9 cellular contexts compared by ENCODE assay signal in the genomic region with DNA sequence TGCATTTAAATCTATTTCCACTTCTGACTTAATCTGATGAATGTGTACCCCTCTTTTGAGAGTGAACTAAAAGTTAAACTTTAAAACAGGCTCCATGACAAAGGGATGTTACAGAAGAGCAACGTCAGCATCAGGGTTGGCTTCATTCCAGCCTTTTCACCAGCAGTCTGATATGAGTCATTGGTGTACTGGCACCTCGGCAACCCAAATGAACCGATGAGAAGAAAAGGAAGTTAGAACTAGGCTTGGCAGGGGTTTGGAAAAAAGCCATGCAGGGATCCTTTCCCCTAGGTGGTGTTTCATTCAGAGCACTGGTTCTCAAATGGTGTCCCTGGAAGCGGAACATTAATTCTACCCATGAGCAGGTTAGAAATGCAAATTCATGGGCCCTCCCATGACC. TPM values are rescaled to one million over a fixed set of nuclear protein-coding genes. Genes with fewer than 3 reads are reported as not detected.
DNase-seq lines count a peak whose midpoint lies in the region; ATAC-seq and TF ChIP-seq lines count a peak whose summit lies in the region.
"Had no signal": no experiment of that assay in that cellular context is flagged by ENCODE, and none has a peak within 500 bp of the region (broad histone marks: within the 10 kb centered on the region; RNA-seq: fewer than 3 reads in every experiment).

No MANE protein-coding gene starts in this region.

- ATAC-seq in GM23338 (no peak), HG03439 (IDR thresholded peaks at IDR 0.05; ENCODE audit: unreplicated experiment) (no peak), GM19324 (IDR thresholded peaks at IDR 0.05; ENCODE audit: low FRiP score, unreplicated experiment) (no peak)
- ATAC-seq: activated CD8-positive, alpha-beta T cell treated with anti-CD3 and anti-CD28 coated beads for 36 hours had no signal

- H3K36me3 ChIP-seq in GM23338 (ENCODE audit: insufficient read depth) (peaks cover 10% of the 10 kb centered on the region), esophagus muscularis mucosa (no peaks in the 10 kb centered on the region), H7 (replicated peaks; ENCODE audit: control insufficient read depth, insufficient read depth, low read length) (no peaks in the 10 kb centered on the region), esophagus squamous epithelium (no peaks in the 10 kb centered on the region)

- no peak overlapping the region for H3K4me3 Mint-ChIP-seq in GM23338
- H3K4me3 Mint-ChIP-seq: activated CD8-positive, alpha-beta T cell treated with anti-CD3 and anti-CD28 coated beads for 36 hours had no signal

- no peaks in the 10 kb centered on the region for H3K79me2 ChIP-seq in GM23338 (replicated peaks; ENCODE audit: insufficient read depth)

- peaks cover 6% of the 10 kb centered on the region; the same call in 1 of the 3 replicates for H3K4me1 Mint-ChIP-seq in GM23338

- peaks cover 4% of the 10 kb centered on the region for H3K27me3 Mint-ChIP-seq in GM23338 (ENCODE audit: insufficient read depth, low read depth, poor library complexity)

- no peak for TF ChIP-seq POLR2A in esophagus muscularis mucosa (IDR thresholded peaks at IDR 0.05; ENCODE audit: low read depth)
- TF ChIP-seq POLR2A in esophagus squamous epithelium (IDR thresholded peaks at IDR 0.05): no peak

- H3K27ac ChIP-seq in GM23338 (ENCODE audit: low read depth) (no peak overlapping the region), esophagus muscularis mucosa (replicated peaks in 1 of 4) (no peak overlapping the region), esophagus squamous epithelium (no peak overlapping the region)

- H3K4me3 ChIP-seq in GM23338 (no peak overlapping the region), esophagus muscularis mucosa (no peak overlapping the region), H7 (ENCODE audit: insufficient read depth, low read depth, low read length) (no peak overlapping the region), esophagus squamous epithelium (no peak overlapping the region)

- H2AFZ ChIP-seq in GM23338: 0 out of 2 replicates have a peak overlapping the region, but pooled peaks have one; percentile 39

- H3K36me3 Mint-ChIP-seq in GM23338 (ENCODE audit: low read depth): peaks cover 18% of the 10 kb centered on the region; the same call in 2 of the 3 replicates

- H3K27me3 ChIP-seq in GM23338 (ENCODE audit: insufficient read depth) (no peaks in the 10 kb centered on the region), esophagus muscularis mucosa (no peaks in the 10 kb centered on the region), H7 (ENCODE audit: control insufficient read depth, insufficient read depth, low read length) (no peaks in the 10 kb centered on the region), esophagus squamous epithelium (no peaks in the 10 kb centered on the region)

- peak; percentile 27 for DNase-seq in AG08395 (ENCODE audit: low spot score)
- no peak for DNase-seq in GM23338 (ENCODE audit: low spot score)
- peak; percentile 56 for DNase-seq in OCI-M1 (lab: John Stamatoyannopoulos, UW)
- peak; percentile 72 for DNase-seq in esophagus muscularis mucosa (ENCODE audit: extremely low spot score)
- DNase-seq in H7: no peak
- no peak for DNase-seq in esophagus squamous epithelium (lab: John Stamatoyannopoulos, UW)
- DNase-seq: activated CD8-positive, alpha-beta T cell treated with anti-CD3 and anti-CD28 coated beads for 36 hours had no signal

- intact Hi-C loops in esophagus muscularis mucosa (cut with DNase I) (no loop called here), esophagus squamous epithelium (cut with DNase I) (no loop called here)

- no peak for TF ChIP-seq EP300 in esophagus muscularis mucosa (IDR thresholded peaks at IDR 0.05)

- no peak overlapping the region for H3K4me2 ChIP-seq in GM23338

- TF ChIP-seq CTCF in GM23338 (conservative IDR thresholded peaks at IDR 0.05; ENCODE audit: low read depth in 2 of 2) (no peak), esophagus muscularis mucosa (IDR thresholded peaks at IDR 0.05) (no peak), esophagus squamous epithelium (IDR thresholded peaks at IDR 0.05) (no peak)

- peaks cover 10% of the 10 kb centered on the region; the same call in 1 of the 2 replicates for H3K4me1 ChIP-seq in GM23338 (ENCODE audit: insufficient read depth)
- H3K4me1 ChIP-seq in esophagus muscularis mucosa: no peaks in the 10 kb centered on the region
- H3K4me1 ChIP-seq in esophagus squamous epithelium: peaks cover 0 to 4% (median 0%) of the 10 kb centered on the region in 3 donors

- no peak overlapping the region for H3K27ac Mint-ChIP-seq in GM23338
- H3K27ac Mint-ChIP-seq: activated CD8-positive, alpha-beta T cell treated with anti-CD3 and anti-CD28 coated beads for 36 hours had no signal

- H3K9me3 Mint-ChIP-seq in GM23338: peaks cover 31% of the 10 kb centered on the region

- H3K9me3 ChIP-seq in esophagus muscularis mucosa: peaks cover 0 to 11% (median 3%) of the 10 kb centered on the region in 4 donors
- peaks cover 0 to 6% (median 0%) of the 10 kb centered on the region in 3 donors for H3K9me3 ChIP-seq in esophagus squamous epithelium

- H4K20me1 ChIP-seq in GM23338 (replicated peaks; ENCODE audit: insufficient read depth): no peaks in the 10 kb centered on the region

- no peaks in the 10 kb centered on the region for H3F3A ChIP-seq in GM23338 (replicated peaks; ENCODE audit: low read depth)

- H3K9me2 ChIP-seq in GM23338 (ENCODE audit: insufficient read depth): peaks cover 3% of the 10 kb centered on the region; the same call in 1 of the 2 replicates

- WGBS in esophagus muscularis mucosa: 31% methylated on average over 4 of the region's 4 CpGs
- WGBS in esophagus squamous epithelium, 2 donors: 19 to 25% methylated on average over 4 of the region's 4 CpGs

TF ChIP-seq in GM23338, 12 proteins besides CTCF, POLR2A, EP300 and RAD21 (continues in another document):
- no peak for TF ChIP-seq REST (IDR thresholded peaks at IDR 0.05; ENCODE audit: unreplicated experiment)

RNA-seq across cellular contexts. Expression of gene SEC61G, which starts 53.6 kb away (rescaled TPM):
- total RNA-seq in GM23338 (2014; rRNA removed; shearing (Covaris generic)): 350 and 503 TPM in 2 replicates
- 483 and 497 TPM in 2 replicates for polyA plus RNA-seq in GM23338 (2016; fragmentation: Nextera tagmentation; extraction: Ambion mirVana)
- total RNA-seq in esophagus muscularis mucosa (100 to 1,000 TPM in 2 of 4 donors, 10 to 100 TPM in 2; 85.6 to 242 (median 148) TPM), esophagus squamous epithelium (100 to 1,000 TPM; 122 to 429 (median 309) TPM)
- 233 and 253 TPM in 2 replicates for total RNA-seq in H7 (2014; rRNA removed; shearing (Covaris generic))

Comparison
In these comparisons a context has a peak if more than half of its experiments do, and no peak if none do; other contexts are left out.
1. DNase-seq: peak in AG08395 (single experiment), OCI-M1 (single experiment) and esophagus muscularis mucosa (single experiment); none in GM23338 (single experiment), H7 (single experiment) and esophagus squamous epithelium (single experiment).